ENCODE assay signal across 16 cellular contexts in the genomic region with DNA sequence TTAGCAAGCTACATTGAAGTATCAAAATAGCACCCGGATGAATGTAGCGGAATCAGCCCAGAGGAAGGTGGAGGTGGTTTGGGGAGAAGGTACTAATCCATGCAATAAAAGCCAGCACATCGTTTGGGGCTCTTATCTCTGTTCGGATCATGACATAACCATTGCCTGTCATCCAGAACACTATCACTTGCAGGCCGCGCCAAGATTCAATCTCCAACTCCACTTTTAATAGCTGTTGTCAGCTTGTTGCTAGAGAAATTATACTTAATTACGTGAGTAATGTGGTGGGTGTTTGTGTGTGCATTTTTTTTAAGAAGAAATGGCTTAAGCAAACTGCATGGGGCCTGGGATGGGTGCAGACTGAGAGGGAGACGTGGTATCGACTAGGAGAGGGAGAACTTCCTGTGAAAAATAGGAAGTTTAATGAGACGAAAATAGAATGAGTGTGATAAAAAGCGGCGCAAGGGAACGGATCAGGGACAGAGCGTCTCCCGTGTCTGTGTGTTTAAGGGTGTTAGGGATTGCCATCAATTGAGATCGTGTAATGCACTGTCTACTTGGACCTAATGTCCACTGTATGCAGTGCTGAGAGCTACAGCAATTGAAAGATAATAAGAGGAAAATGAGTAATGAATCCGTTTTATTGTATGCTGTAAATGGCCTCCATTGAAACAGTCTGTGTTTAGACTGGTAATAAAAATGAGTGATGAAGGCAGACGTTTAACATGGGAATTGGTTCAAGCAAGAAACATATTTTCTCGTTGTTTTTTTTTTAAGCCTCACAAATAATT. TPM values are rescaled to one million over a fixed set of nuclear protein-coding genes. Genes with fewer than 3 reads are reported as not detected.
DNase-seq lines count a peak whose midpoint lies in the region; ATAC-seq and TF ChIP-seq lines count a peak whose summit lies in the region.
"Had no signal": no experiment of that assay in that cellular context is flagged by ENCODE, and none has a peak within 500 bp of the region (broad histone marks: within the 10 kb centered on the region; RNA-seq: fewer than 3 reads in every experiment).

No MANE protein-coding gene starts in this region.

- no peaks in the 10 kb centered on the region for H3K27me3 ChIP-seq in SK-N-SH (ENCODE audit: insufficient read depth)

- H3K4me3 ChIP-seq in SK-N-SH (ENCODE audit: low read depth in 2 of 2, low read length in 1 of 2) = peak overlapping the region in 1 of 2 experiments; percentile 21; a peak in 1 of 4 replicates
- H3K4me3 ChIP-seq: heart left ventricle, skin epidermis had no signal

- CTCF ChIA-PET in SK-N-SH (lab: Yijun Ruan, JAX) = interaction anchor here (1.9 to 2.6 kb wide), 4 partner anchors 22 to 519 kb away, joined by 5 to 8 read pairs (median 8); no protein-coding TSS in a partner anchor

- POLR2A ChIA-PET in SK-N-SH (lab: Yijun Ruan, JAX) = no interaction called here

- no peak for TF ChIP-seq RAD21 in SK-N-SH (IDR thresholded peaks at IDR 0.05; ENCODE audit: low read length)

- 18% methylated on average over 19 of the region's 19 CpGs for WGBS in SK-N-SH (ENCODE audit: low lambda C conversion rate)

- H3K27ac ChIP-seq in SK-N-SH (ENCODE audit: low read depth in 2 of 2, low read length in 1 of 2) = no peak overlapping the region
- H3K27ac ChIP-seq: heart left ventricle had no signal

- no peak overlapping the region for H3K4me2 ChIP-seq in SK-N-SH

- H4K20me1 ChIP-seq in SK-N-SH (ENCODE audit: insufficient read depth) = no peaks in the 10 kb centered on the region

- DNase-seq in DMS153 (lab: John Stamatoyannopoulos, UW) (peak; percentile 49), Kasumi-1 (lab: John Stamatoyannopoulos, UW) (peak; percentile 66 to 76), SK-N-SH (peak; percentile 52), medulla oblongata (ENCODE audit: extremely low spot score) (peak; percentile 49), inferior parietal cortex (ENCODE audit: extremely low spot score) (no peak)
- DNase-seq: activated CD4-positive, alpha-beta T cell treated with anti-CD3 and anti-CD28 coated beads, Interleukin-2, amount 10 ng/mL, durations not matched to agents 24 days and 14 days; effector CD8-positive, alpha-beta T cell; heart left ventricle; immature natural killer cell; naive thymus-derived CD8-positive, alpha-beta T cell; NCI-H2029; NCI-H524; stimulated activated CD4-positive, alpha-beta T cell treated with anti-CD3 and anti-CD28 coated beads, Interleukin-4, amount 100 ng/mL, for 1 hour had no signal

- H3K4me1 ChIP-seq in SK-N-SH (ENCODE audit: control insufficient read depth in 1 of 2, insufficient read depth in 2 of 2, low read depth in 1 of 2, low read length in 1 of 2) = peaks cover 0 to 7% of the 10 kb centered on the region in 2 experiments; a peak in 1 of 4 replicates

- no peak overlapping the region for H2AFZ ChIP-seq in SK-N-SH (ENCODE audit: low read depth)

- no peaks in the 10 kb centered on the region for H3K36me3 ChIP-seq in SK-N-SH (replicated peaks in 1 of 2; ENCODE audit: control insufficient read depth in 1 of 2, insufficient read depth in 2 of 2, low read length in 1 of 2)
- H3K36me3 ChIP-seq: heart left ventricle had no signal

- TF ChIP-seq CTCF in SK-N-SH (IDR thresholded peaks at IDR 0.05) = no peak

- no peaks in the 10 kb centered on the region for H3F3A ChIP-seq in SK-N-SH (replicated peaks; ENCODE audit: insufficient read depth)

- no peaks in the 10 kb centered on the region for H3K9me3 ChIP-seq in SK-N-SH
- H3K9me3 ChIP-seq: heart left ventricle had no signal

- H3K9ac ChIP-seq in SK-N-SH = no peak overlapping the region

- ATAC-seq in GM21381 (IDR thresholded peaks at IDR 0.05; ENCODE audit: unreplicated experiment) (no peak), GM19467 (IDR thresholded peaks at IDR 0.05; ENCODE audit: unreplicated experiment) (no peak)
- ATAC-seq: heart left ventricle; naive thymus-derived CD8-positive, alpha-beta T cell had no signal

- H3K79me2 ChIP-seq in SK-N-SH (ENCODE audit: insufficient read depth) = no peaks in the 10 kb centered on the region

- TF ChIP-seq EP300 in SK-N-SH (IDR thresholded peaks at IDR 0.05; ENCODE audit: borderline replicate concordance in 1 of 2, low read depth in 1 of 2, low read length in 1 of 2) = peak in 1 of 2 experiments; percentile 78; a peak in 1 of 4 replicates

- no peaks in the 10 kb centered on the region for H3K9me2 ChIP-seq in SK-N-SH

TF ChIP-seq in SK-N-SH, 30 proteins besides CTCF, POLR2A, EP300 and RAD21:
- no peak for TF ChIP-seq FOXM1 (IDR thresholded peaks at IDR 0.05; ENCODE audit: low read depth)
- TF ChIP-seq GATA2 (CRISPR knock-in tag; IDR thresholded peaks at IDR 0.05) = peak; percentile 94
- TF ChIP-seq FOXJ3 (CRISPR knock-in tag; IDR thresholded peaks at IDR 0.05) = 0 out of 2 replicates have a peak, but pooled peaks have one; percentile 42
- TF ChIP-seq RCOR1 (IDR thresholded peaks at IDR 0.05; ENCODE audit: low read length) = peak; percentile 88
- TF ChIP-seq, protein P1, sequence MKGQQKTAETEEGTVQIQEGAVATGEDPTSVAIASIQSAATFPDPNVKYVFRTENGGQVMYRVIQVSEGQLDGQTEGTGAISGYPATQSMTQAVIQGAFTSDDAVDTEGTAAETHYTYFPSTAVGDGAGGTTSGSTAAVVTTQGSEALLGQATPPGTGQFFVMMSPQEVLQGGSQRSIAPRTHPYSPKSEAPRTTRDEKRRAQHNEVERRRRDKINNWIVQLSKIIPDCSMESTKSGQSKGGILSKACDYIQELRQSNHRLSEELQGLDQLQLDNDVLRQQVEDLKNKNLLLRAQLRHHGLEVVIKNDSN (IDR thresholded peaks at IDR 0.05; ENCODE audit: borderline replicate concordance, low read depth) = no peak
- no peak for TF ChIP-seq EZH2phosphoT487 (IDR thresholded peaks at IDR 0.05; ENCODE audit: borderline replicate concordance, low read depth)
- peak; percentile 6 for TF ChIP-seq CHD2 (IDR thresholded peaks at IDR 0.05; ENCODE audit: low read length, partially characterized antibody)
- no peak for TF ChIP-seq MXI1 (IDR thresholded peaks at IDR 0.05; ENCODE audit: low read depth, low read length)

RNA-seq across cellular contexts. Expression of a gene that starts 27.6 kb away (rescaled TPM):
- 0.20 and 0.49 TPM in 2 replicates for polyA plus RNA-seq in SK-N-SH (2012; rRNA removed)
- polyA plus RNA-seq in SK-N-SH (2012; cell fraction: cytosol; rRNA removed) = 0.37 and 0.55 TPM in 2 replicates
- 0.83 and 0.92 TPM in 2 replicates for polyA plus RNA-seq in SK-N-SH (2012; cell fraction: nucleus; rRNA removed)
